9 cellular contexts compared by ENCODE assay signal in the genomic region with DNA sequence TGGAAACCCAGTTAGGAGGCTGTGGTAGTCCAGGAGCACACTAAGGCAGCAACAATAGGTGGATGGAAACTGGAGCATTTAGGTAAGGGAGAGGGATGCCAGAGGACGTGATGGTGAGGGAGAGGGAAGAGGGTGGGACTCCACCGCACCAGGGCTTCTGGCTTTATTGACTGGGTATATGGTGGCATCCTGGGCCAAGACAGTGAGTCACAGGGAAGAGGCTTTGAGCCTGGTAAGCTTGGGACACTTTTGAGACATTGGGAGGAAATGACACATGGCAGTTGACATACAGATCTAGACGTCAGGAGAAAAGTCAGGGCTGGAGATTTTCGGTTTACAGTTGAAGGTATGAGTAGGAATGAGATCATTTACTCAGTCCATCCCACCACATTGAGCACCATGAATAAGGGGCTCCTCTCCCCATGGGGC. TPM values are rescaled to one million over a fixed set of nuclear protein-coding genes. Genes with fewer than 3 reads are reported as not detected.
DNase-seq lines count a peak whose midpoint lies in the region; ATAC-seq and TF ChIP-seq lines count a peak whose summit lies in the region.
"Had no signal": no experiment of that assay in that cellular context is flagged by ENCODE, and none has a peak within 500 bp of the region (broad histone marks: within the 10 kb centered on the region; RNA-seq: fewer than 3 reads in every experiment).

No MANE protein-coding gene starts in this region.

- intact Hi-C loops in CD4-positive, alpha-beta T cell (cut with DNase I, micrococcal nuclease), result no loop called here
- intact Hi-C loops in ascending aorta (cut with DNase I), result loop anchor here (1.0 to 10.0 kb wide), 4 partner anchors 14 to 1040 kb away; partner anchors contain the start of gene NT5E

- no peak for TF ChIP-seq POLR2A in NB4 (IDR thresholded peaks at IDR 0.05; ENCODE audit: extremely low read depth, insufficient read length)

- no peaks in the 10 kb centered on the region for H3K36me3 Mint-ChIP-seq in CD4-positive, alpha-beta T cell (ENCODE audit: low read depth)
- no peaks in the 10 kb centered on the region for H3K36me3 Mint-ChIP-seq in endothelial cell (ENCODE audit: low read depth, unreplicated experiment)

- no peaks in the 10 kb centered on the region for H3K27me3 ChIP-seq in CD4-positive, alpha-beta T cell (ENCODE audit: control insufficient read depth, insufficient read depth, low read length)
- H3K27me3 ChIP-seq in ascending aorta, result no peaks in the 10 kb centered on the region

- no peak overlapping the region for H3K27ac ChIP-seq in CD4-positive, alpha-beta T cell (ENCODE audit: low read depth, low read length)
- H3K27ac ChIP-seq in ascending aorta, result peak overlapping the region; percentile 90 to 93
- H3K27ac ChIP-seq: prostate gland had no signal

- no peak for DNase-seq in CD4-positive, alpha-beta T cell
- peak; percentile 74 for DNase-seq in NB4 (ENCODE audit: low read depth)
- DNase-seq in ascending aorta (ENCODE audit: low spot score in 2 of 2), result peak; percentile 40 to 91
- DNase-seq in non-pigmented ciliary epithelial cell (ENCODE audit: low read depth), result peak; percentile 76
- DNase-seq in endothelial cell (ENCODE audit: low spot score), result no peak
- no peak for DNase-seq in activated effector memory CD4-positive, alpha-beta T cell treated with anti-CD3 and anti-CD28 coated beads, Interleukin-2, amount 50 U/mL, for 16 hours
- DNase-seq in superior temporal gyrus (ENCODE audit: extremely low spot score), result no peak

- peak overlapping the region; percentile 22 for H3K27ac Mint-ChIP-seq in CD4-positive, alpha-beta T cell
- no peak overlapping the region for H3K27ac Mint-ChIP-seq in endothelial cell (ENCODE audit: unreplicated experiment)

- ATAC-seq in CD4-positive, alpha-beta T cell (ENCODE audit: poor library complexity), result peak; percentile 49
- no peak for ATAC-seq in HG03457 (IDR thresholded peaks at IDR 0.05; ENCODE audit: unreplicated experiment)

- TF ChIP-seq CTCF in CD4-positive, alpha-beta T cell (IDR thresholded peaks at IDR 0.05), result no peak
- TF ChIP-seq CTCF in NB4 (IDR thresholded peaks at IDR 0.05; ENCODE audit: low read depth, low read length) (no peak), ascending aorta (IDR thresholded peaks at IDR 0.05) (no peak), endothelial cell (IDR thresholded peaks at IDR 0.05; ENCODE audit: unreplicated experiment) (no peak)

- no peak overlapping the region for H3K4me3 ChIP-seq in NB4 (ENCODE audit: low read depth, low read length)
- H3K4me3 ChIP-seq in ascending aorta, result peak overlapping the region in 1 of 2 donors; percentile 40
- H3K4me3 ChIP-seq: prostate gland had no signal

- no peaks in the 10 kb centered on the region for H3K36me3 ChIP-seq in ascending aorta
- H3K36me3 ChIP-seq: prostate gland had no signal

- H3K27me3 Mint-ChIP-seq in CD4-positive, alpha-beta T cell, result no peaks in the 10 kb centered on the region
- peaks cover 3% of the 10 kb centered on the region for H3K27me3 Mint-ChIP-seq in endothelial cell (ENCODE audit: unreplicated experiment)

- no peaks in the 10 kb centered on the region for H3K9me3 Mint-ChIP-seq in CD4-positive, alpha-beta T cell
- H3K9me3 Mint-ChIP-seq in endothelial cell (ENCODE audit: unreplicated experiment), result no peaks in the 10 kb centered on the region

- CTCF ChIA-PET in CD4-positive, alpha-beta T cell (lab: Charles Lee), result no interaction called here

- POLR2A ChIA-PET in CD4-positive, alpha-beta T cell (lab: Charles Lee), result interaction anchor here (5.4 kb wide), 1 partner anchor 14 kb away, joined by 37 read pairs; the partner anchor contains the start of gene NT5E

- peaks cover 14 to 72% of the 10 kb centered on the region in 2 donors for H3K4me1 ChIP-seq in ascending aorta
- H3K4me1 ChIP-seq: prostate gland had no signal

- H3K9me3 ChIP-seq in CD4-positive, alpha-beta T cell (ENCODE audit: control insufficient read depth, low read length), result no peaks in the 10 kb centered on the region
- H3K9me3 ChIP-seq in ascending aorta, result no peaks in the 10 kb centered on the region
- H3K9me3 ChIP-seq: prostate gland had no signal

- peaks cover 45% of the 10 kb centered on the region for H3K4me1 Mint-ChIP-seq in CD4-positive, alpha-beta T cell (ENCODE audit: low read depth)
- H3K4me1 Mint-ChIP-seq in endothelial cell (ENCODE audit: unreplicated experiment), result peaks cover 54% of the 10 kb centered on the region

- no peak overlapping the region for H3K4me3 Mint-ChIP-seq in CD4-positive, alpha-beta T cell
- H3K4me3 Mint-ChIP-seq in endothelial cell (ENCODE audit: unreplicated experiment), result no peak overlapping the region

RNA-seq across cellular contexts. Expression of gene NT5E, which starts 14.9 kb away (rescaled TPM):
- 1 to 10 TPM; 2.7 to 3.3 TPM for total RNA-seq in CD4-positive, alpha-beta T cell
- 143 TPM for total RNA-seq in ascending aorta
- total RNA-seq in endothelial cell (ENCODE audit: unreplicated experiment), result 47.1 TPM

Comparison
In these comparisons a context has a peak if more than half of its experiments do, and no peak if none do; other contexts are left out.
1. DNase-seq: peak in NB4 (single experiment), ascending aorta (2 of 2) and non-pigmented ciliary epithelial cell (single experiment); none in CD4-positive, alpha-beta T cell (0 of 10), endothelial cell (single experiment), activated effector memory CD4-positive, alpha-beta T cell treated with anti-CD3 and anti-CD28 coated beads, Interleukin-2, amount 50 U/mL, for 16 hours (single experiment) and superior temporal gyrus (single experiment).
2. RNA of gene NT5E, which starts 14.9 kb away (total RNA-seq): 143 TPM in ascending aorta (single experiment) and 47.1 TPM in endothelial cell (single experiment); 2.7 to 3.3 TPM in CD4-positive, alpha-beta T cell; every median in the first group is over 10 times any median in the second.